In genomic region chr2:203782262-203782976, GRCh38 we compare ENCODE assay signal across 8 cellular contexts.
A peak's percentile ranks its signal among the peaks of the same experiment; 100 is the strongest.
DNase-seq lines count a peak whose midpoint lies in the region; ATAC-seq, FAIRE-seq and TF ChIP-seq lines count a peak whose summit lies in the region.

No MANE protein-coding gene starts in this region.

- dilution Hi-C loops in endothelial cell of umbilical vein (cut with MboI; ENCODE audit: extremely low pct_ligation_motif_present, low sequenced_read_pairs) = no loop called here

- H3K36me3 Mint-ChIP-seq in activated CD4-positive, alpha-beta memory T cell treated with anti-CD3 and anti-CD28 coated beads, Interleukin-2, amount 10 ng/mL, durations not matched to agents 7 days and 5 days (ENCODE audit: low read depth) = peaks cover 10% of the 10 kb centered on the region

- no peaks in the 10 kb centered on the region for H3K27me3 ChIP-seq in endothelial cell of umbilical vein (ENCODE audit: control insufficient read depth in 2 of 2, insufficient read depth in 2 of 2, low read length in 2 of 2)

- no peak overlapping the region for H3K4me3 ChIP-seq in endothelial cell of umbilical vein (replicated peaks in 1 of 3; ENCODE audit: insufficient read depth in 1 of 3, low read depth in 1 of 3, low read length in 3 of 3)

- peaks cover 8% of the 10 kb centered on the region for H3K9me3 Mint-ChIP-seq in activated CD4-positive, alpha-beta memory T cell treated with anti-CD3 and anti-CD28 coated beads, Interleukin-2, amount 10 ng/mL, durations not matched to agents 7 days and 5 days

- FAIRE-seq in endothelial cell of umbilical vein (lab: Jason Lieb, UNC) = peak; percentile 67

- H3K27ac Mint-ChIP-seq in activated CD4-positive, alpha-beta memory T cell treated with anti-CD3 and anti-CD28 coated beads, Interleukin-2, amount 10 ng/mL, durations not matched to agents 7 days and 5 days = no peak overlapping the region

- intact Hi-C loops in endothelial cell of umbilical vein (cut with micrococcal nuclease) = loop anchor here (1.0 to 2.0 kb wide), 3 partner anchors 32 to 247 kb away; partner anchors contain the start of gene RAPH1

- DNase-seq in GM03348 (ENCODE audit: low spot score) (peak; percentile 82), NCI-H526 treated with DMSO at 0.1 percent for 48 hours (lab: John Stamatoyannopoulos, UW) (peak; percentile 35), endothelial cell of umbilical vein (ENCODE audit: low read depth, low spot score) (peak; percentile 90), myocyte (ENCODE audit: low read depth) (peak; percentile 90), NCI-H2107 treated with DMSO at 0.1 percent for 48 hours (lab: John Stamatoyannopoulos, UW; ENCODE audit: unreplicated experiment) (no peak)
- peak; percentile 73 for DNase-seq in activated CD4-positive, alpha-beta memory T cell treated with anti-CD3 and anti-CD28 coated beads, Interleukin-2, amount 10 ng/mL, durations not matched to agents 7 days and 5 days
- peak; percentile 64 for DNase-seq in stimulated activated naive CD8-positive, alpha-beta T cell treated with anti-CD3 and anti-CD28 coated beads, Interleukin-15, Interleukin-2, amounts not matched to agents 100 U/mL and 50 U/mL, for 24 hours

- no peaks in the 10 kb centered on the region for H4K20me1 ChIP-seq in endothelial cell of umbilical vein (replicated peaks; ENCODE audit: control insufficient read depth, extremely low read depth, insufficient read depth, low read length)

- no TSS peak for BruUV-seq in endothelial cell of umbilical vein (replicated peaks; lab: Mats Ljungman, UMichigan)

- ATAC-seq in HG02610 (IDR thresholded peaks at IDR 0.05; ENCODE audit: unreplicated experiment) = peak; percentile 61
- ATAC-seq in stimulated activated naive CD8-positive, alpha-beta T cell treated with anti-CD3 and anti-CD28 coated beads, Interleukin-15, Interleukin-2, amounts not matched to agents 100 U/mL and 50 U/mL, for 24 hours = peak; percentile 97

- TF ChIP-seq POLR2A in endothelial cell of umbilical vein (IDR thresholded peaks at IDR 0.05; ENCODE audit: low read depth, low read length) = no peak

- CTCF ChIA-PET in activated CD4-positive, alpha-beta memory T cell treated with anti-CD3 and anti-CD28 coated beads, Interleukin-2, amount 10 ng/mL, durations not matched to agents 7 days and 5 days (lab: Charles Lee) = interaction anchor here (0.7 to 4.4 kb wide), 15 partner anchors 9 to 100 kb away, joined by 3 to 30 read pairs (median 4); no protein-coding TSS in a partner anchor
- CTCF ChIA-PET in endothelial cell of umbilical vein (lab: Charles Lee) = interaction anchor here (0.6 to 2.5 kb wide), 17 partner anchors 11 to 328 kb away, joined by 3 to 20 read pairs (median 4); no protein-coding TSS in a partner anchor

- POLR2A ChIA-PET in activated CD4-positive, alpha-beta memory T cell treated with anti-CD3 and anti-CD28 coated beads, Interleukin-2, amount 10 ng/mL, durations not matched to agents 7 days and 5 days (lab: Charles Lee) = interaction anchor here (1.0 to 1.5 kb wide), 4 partner anchors 33 to 89 kb away, joined by 3 to 5 read pairs (median 3); no protein-coding TSS in a partner anchor
- POLR2A ChIA-PET in endothelial cell of umbilical vein (lab: Charles Lee) = no interaction called here

- H3K9ac ChIP-seq in endothelial cell of umbilical vein (replicated peaks; ENCODE audit: extremely low read depth, insufficient read depth, low read length) = no peak overlapping the region

- H3K4me3 Mint-ChIP-seq in activated CD4-positive, alpha-beta memory T cell treated with anti-CD3 and anti-CD28 coated beads, Interleukin-2, amount 10 ng/mL, durations not matched to agents 7 days and 5 days = no peak overlapping the region

- no peak overlapping the region for H2AFZ ChIP-seq in endothelial cell of umbilical vein (ENCODE audit: low read depth, low read length)

- H3K4me2 ChIP-seq in endothelial cell of umbilical vein (ENCODE audit: insufficient read depth, low read length) = no peak overlapping the region

- peak; percentile 74 to 77 for TF ChIP-seq CTCF in endothelial cell of umbilical vein (IDR thresholded peaks at IDR 0.05; ENCODE audit: extremely low read depth in 1 of 2, insufficient read depth in 1 of 2, low read depth in 1 of 2, low read length in 2 of 2)

- no peak overlapping the region for H3K27ac ChIP-seq in endothelial cell of umbilical vein (ENCODE audit: insufficient read depth, low read depth, low read length)

- peaks cover 18% of the 10 kb centered on the region for H3K4me1 ChIP-seq in endothelial cell of umbilical vein (ENCODE audit: control insufficient read depth, extremely low read depth, insufficient read depth, low read length)

- H3K9me1 ChIP-seq in endothelial cell of umbilical vein (replicated peaks; ENCODE audit: control insufficient read depth, extremely low read depth, insufficient read depth, low read length) = no peaks in the 10 kb centered on the region

- no peaks in the 10 kb centered on the region for H3K9me3 ChIP-seq in endothelial cell of umbilical vein (replicated peaks; ENCODE audit: control insufficient read depth, insufficient read depth, low read length)

- no peaks in the 10 kb centered on the region for H3K27me3 Mint-ChIP-seq in activated CD4-positive, alpha-beta memory T cell treated with anti-CD3 and anti-CD28 coated beads, Interleukin-2, amount 10 ng/mL, durations not matched to agents 7 days and 5 days

- no peaks in the 10 kb centered on the region for H3K36me3 ChIP-seq in endothelial cell of umbilical vein (ENCODE audit: control insufficient read depth in 2 of 2, extremely low read depth in 1 of 2, insufficient read depth in 2 of 2, low read length in 2 of 2)

- H3K79me2 ChIP-seq in endothelial cell of umbilical vein (ENCODE audit: control insufficient read depth, insufficient read depth, low read length) = no peaks in the 10 kb centered on the region

- peaks cover 55% of the 10 kb centered on the region for H3K4me1 Mint-ChIP-seq in activated CD4-positive, alpha-beta memory T cell treated with anti-CD3 and anti-CD28 coated beads, Interleukin-2, amount 10 ng/mL, durations not matched to agents 7 days and 5 days

TF ChIP-seq in endothelial cell of umbilical vein, 7 proteins besides CTCF, POLR2A, EP300 and RAD21:
- no peak for TF ChIP-seq POLR2AphosphoS5 (IDR thresholded peaks at IDR 0.05; ENCODE audit: insufficient read depth, low read depth, low read length)
- TF ChIP-seq JUN (IDR thresholded peaks at IDR 0.05; ENCODE audit: borderline replicate concordance, insufficient read depth, insufficient read length, low read depth) = peak; percentile 70
- TF ChIP-seq FOS (IDR thresholded peaks at IDR 0.05; ENCODE audit: borderline replicate concordance, insufficient read depth, low read length) = peak; percentile 76
